ENCODE assay signal across 8 cellular contexts in the genomic region with DNA sequence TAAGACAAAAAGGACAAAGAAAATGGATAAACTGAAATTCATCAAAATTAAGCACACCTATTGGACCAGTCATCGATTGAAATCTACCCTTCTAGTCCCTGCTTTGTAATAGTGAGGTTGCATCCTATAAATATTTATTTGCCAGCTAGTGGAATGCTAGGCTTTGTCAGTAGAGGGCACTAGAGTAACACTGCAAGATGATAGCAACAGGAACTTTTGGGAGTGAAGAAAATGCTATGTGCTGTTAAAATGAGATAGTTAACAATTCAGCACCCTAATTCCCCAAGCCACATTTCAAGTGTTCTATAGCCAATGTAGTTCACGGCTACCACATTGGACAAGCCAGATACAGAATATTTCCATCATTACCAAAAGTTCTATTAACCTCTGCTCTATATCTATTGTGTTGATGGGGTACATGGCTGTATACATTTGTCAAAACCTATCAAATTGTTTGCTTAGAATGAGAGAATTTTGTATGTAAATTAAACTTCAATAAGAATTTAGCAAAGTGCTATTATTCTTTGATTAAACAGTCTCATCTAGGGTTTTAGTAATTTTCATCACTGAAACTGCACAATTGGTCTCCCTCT.
DNase-seq lines count a peak whose midpoint lies in the region; ATAC-seq and TF ChIP-seq lines count a peak whose summit lies in the region.

No MANE protein-coding gene starts in this region.

- H3K9me3 Mint-ChIP-seq in nephron = peaks cover 6% of the 10 kb centered on the region

- peak overlapping the region in 1 of 3 experiments; percentile 44 for H3K27ac Mint-ChIP-seq in nephron

- peak; percentile 93 for ATAC-seq in GM21619 (IDR thresholded peaks at IDR 0.05; ENCODE audit: unreplicated experiment)
- ATAC-seq in sciatic nerve = no peak

- H3K36me3 Mint-ChIP-seq in nephron (ENCODE audit: low read depth) = no peaks in the 10 kb centered on the region

- H3K27me3 Mint-ChIP-seq in nephron (ENCODE audit: low read depth) = no peaks in the 10 kb centered on the region

- no peak overlapping the region for H3K27ac ChIP-seq in epithelial cell of prostate

- peak; percentile 71 to 74 (median 72) for TF ChIP-seq CTCF in nephron (IDR thresholded peaks at IDR 0.05; ENCODE audit: unreplicated experiment in 3 of 3)

- no peak overlapping the region for H3K4me3 Mint-ChIP-seq in nephron

- no peaks in the 10 kb centered on the region for H3K4me1 Mint-ChIP-seq in nephron

- DNase-seq in A172 (ENCODE audit: low spot score) (peak; percentile 63), Daoy (ENCODE audit: low read depth) (peak; percentile 70), HuH-7 (ENCODE audit: low spot score) (peak; percentile 50), SIG-M5 (lab: John Stamatoyannopoulos, UW) (peak; percentile 28), epithelial cell of prostate (ENCODE audit: low read depth, low spot score) (peak; percentile 27), sciatic nerve (ENCODE audit: low spot score) (no peak)

- intact Hi-C loops in sciatic nerve (cut with DNase I) = no loop called here
